8 cellular contexts compared by ENCODE assay signal in genomic region chr2:203683932-203684556, GRCh38. TPM values are rescaled to one million over a fixed set of nuclear protein-coding genes. Genes with fewer than 3 reads are reported as not detected.
DNase-seq lines count a peak whose midpoint lies in the region; ATAC-seq and TF ChIP-seq lines count a peak whose summit lies in the region.

No MANE protein-coding gene starts in this region.

- CTCF ChIA-PET in mammary epithelial cell (lab: Charles Lee; ENCODE audit: low non-redundant PET), result no interaction called here

- H3K4me1 ChIP-seq in mammary epithelial cell (ENCODE audit: insufficient read depth, low read length), result peaks cover 72% of the 10 kb centered on the region

- H3K27ac Mint-ChIP-seq in nephron progenitor cell, result peak overlapping the region; percentile 66

- WGBS in mammary epithelial cell (ENCODE audit: low coverage, missing lambda C conversion rate), result 33% methylated on average over 1 of the region's 1 CpG

- peak overlapping the region; percentile 97 for H3K27ac ChIP-seq in mammary epithelial cell (ENCODE audit: insufficient read depth, low read depth, low read length)

- H3K36me3 Mint-ChIP-seq in nephron progenitor cell (ENCODE audit: low read depth), result no peaks in the 10 kb centered on the region

- dilution Hi-C loops in mammary epithelial cell (cut with HindIII; ENCODE audit: low sequenced_read_pairs), result no loop called here

- peak overlapping the region; percentile 1 for H2AFZ ChIP-seq in mammary epithelial cell (ENCODE audit: low read depth, low read length)

- H3K4me3 ChIP-seq in mammary epithelial cell (replicated peaks in 1 of 3; ENCODE audit: insufficient read depth in 1 of 3, low read depth in 2 of 3, low read length in 3 of 3), result no peak overlapping the region

- H3K4me1 Mint-ChIP-seq in nephron progenitor cell, result peaks cover 62% of the 10 kb centered on the region

- DNase-seq in EH (ENCODE audit: low read depth) (peak; percentile 73), mammary epithelial cell (peak; percentile 99), nephron progenitor cell (no peak), superior temporal gyrus (ENCODE audit: extremely low spot score) (no peak), DMS79 (lab: John Stamatoyannopoulos, UW) (no peak)
- DNase-seq in activated CD8-positive, alpha-beta memory T cell treated with anti-CD3 and anti-CD28 coated beads, Interleukin-2, amount 50 U/mL, for 4 hours, result no peak

- no peaks in the 10 kb centered on the region for H3K36me3 ChIP-seq in mammary epithelial cell (ENCODE audit: insufficient read depth, low read length)

- intact Hi-C loops in mammary epithelial cell (cut with micrococcal nuclease), result loop anchor here (1.0 to 2.0 kb wide), 3 partner anchors 27 to 131 kb away; no protein-coding TSS in a partner anchor

- TF ChIP-seq CTCF in mammary epithelial cell (conservative IDR thresholded peaks at IDR 0.05 in 1 of 2, IDR thresholded peaks at IDR 0.05 in 1 of 2; ENCODE audit: extremely low read depth in 1 of 2, insufficient read depth in 1 of 2, low read depth in 1 of 2, low read length in 2 of 2) (no peak), nephron progenitor cell (IDR thresholded peaks at IDR 0.05) (no peak)

- H3K9me3 Mint-ChIP-seq in nephron progenitor cell, result peaks cover 7% of the 10 kb centered on the region

- in situ Hi-C loops in mammary epithelial cell (cut with MboI; ENCODE audit: low sequenced_read_pairs in 2 of 2), result loop anchor here in 1 of 2 donors (10.0 kb wide), 1 partner anchor 101 kb away; no protein-coding TSS in a partner anchor

- H3K9me3 ChIP-seq in mammary epithelial cell (replicated peaks; ENCODE audit: insufficient read depth, low read length), result no peaks in the 10 kb centered on the region

- H3K4me3 Mint-ChIP-seq in nephron progenitor cell, result no peak overlapping the region

- H3K27me3 Mint-ChIP-seq in nephron progenitor cell (ENCODE audit: low read depth, poor library complexity), result peaks cover 3% of the 10 kb centered on the region

- ATAC-seq in GM19452 (IDR thresholded peaks at IDR 0.05; ENCODE audit: unreplicated experiment) (peak; percentile 84), HG03442 (IDR thresholded peaks at IDR 0.05; ENCODE audit: unreplicated experiment) (peak; percentile 90)

- no peak overlapping the region for H3K4me2 ChIP-seq in mammary epithelial cell (ENCODE audit: insufficient read depth, low read depth, low read length)

- H3K79me2 ChIP-seq in mammary epithelial cell (ENCODE audit: insufficient read depth, low read length), result no peaks in the 10 kb centered on the region

- no peaks in the 10 kb centered on the region for H3K27me3 ChIP-seq in mammary epithelial cell (ENCODE audit: insufficient read depth, low read length)

- H4K20me1 ChIP-seq in mammary epithelial cell (ENCODE audit: insufficient read depth, low read length), result no peaks in the 10 kb centered on the region

- H3K9ac ChIP-seq in mammary epithelial cell (ENCODE audit: insufficient read depth, low read length), result peak overlapping the region; percentile 80

- TSS peak; percentile 69 for BruUV-seq in mammary epithelial cell (replicated peaks; lab: Mats Ljungman, UMichigan)

RNA-seq across cellular contexts. Expression of gene CD28, which starts 22.4 kb away (rescaled TPM):
- total RNA-seq in mammary epithelial cell, result not detected
- not detected for polyA plus RNA-seq in mammary epithelial cell
- polyA minus RNA-seq in mammary epithelial cell, result not detected

Comparison
In these comparisons a context has a peak if more than half of its experiments do, and no peak if none do; other contexts are left out.
1. DNase-seq: peak in EH (single experiment) and mammary epithelial cell (single experiment); none in nephron progenitor cell (single experiment), superior temporal gyrus (single experiment), activated CD8-positive, alpha-beta memory T cell treated with anti-CD3 and anti-CD28 coated beads, Interleukin-2, amount 50 U/mL, for 4 hours (single experiment) and DMS79 (single experiment).